ENCODE assay signal across 13 cellular contexts in genomic region chr19:7633619-7634018, GRCh38. TPM values are rescaled to one million over a fixed set of nuclear protein-coding genes. Genes with fewer than 3 reads are reported as not detected.
DNase-seq lines count a peak whose midpoint lies in the region; ATAC-seq and TF ChIP-seq lines count a peak whose summit lies in the region.
"Had no signal": no experiment of that assay in that cellular context is flagged by ENCODE, and none has a peak within 500 bp of the region (broad histone marks: within the 10 kb centered on the region; RNA-seq: fewer than 3 reads in every experiment).

Gene PCP2 (minus strand): TSS chr19:7633719. CDS start chr19:7633457, 262 bp downstream.

- intact Hi-C loops in CD4-positive, alpha-beta T cell (cut with DNase I, micrococcal nuclease): no loop called here

- ATAC-seq in CD4-positive, alpha-beta T cell (ENCODE audit: poor library complexity): no peak
- ATAC-seq in T-helper 17 cell: no peak

- H3K36me3 ChIP-seq in BLaER1 (peaks cover 17% of the 10 kb centered on the region), neuronal stem cell (replicated peaks in 1 of 2; ENCODE audit: control insufficient read depth in 2 of 2, insufficient read depth in 2 of 2, low read length in 2 of 2) (peaks cover 1 to 3% of the 10 kb centered on the region in 2 donors)
- H3K36me3 ChIP-seq: BE2C had no signal

- POLR2A ChIA-PET in CD4-positive, alpha-beta T cell (lab: Charles Lee): interaction anchor here (1.2 kb wide), 1 partner anchor 24 kb away, joined by 3 read pairs; no protein-coding TSS in a partner anchor

- no peak within 1 kb of the TSS for H2BK120ac ChIP-seq in neuronal stem cell (ENCODE audit: low read depth, low read length)

- H3K27ac ChIP-seq in BLaER1 (no peak within 1 kb of the TSS), neuronal stem cell (replicated peaks; ENCODE audit: low read length) (no peak within 1 kb of the TSS)
- H3K27ac ChIP-seq in CD4-positive, alpha-beta T cell (ENCODE audit: low read depth, low read length): no peak within 1 kb of the TSS

- H4K20me1 ChIP-seq in BLaER1: peaks cover 5% of the 10 kb centered on the region

- TF ChIP-seq CTCF in CD4-positive, alpha-beta T cell (IDR thresholded peaks at IDR 0.05): no peak

- no peaks in the 10 kb centered on the region for H3K9me3 Mint-ChIP-seq in CD4-positive, alpha-beta T cell

- H3K9ac ChIP-seq in BLaER1: no peak within 1 kb of the TSS
- H3K9ac ChIP-seq in neuronal stem cell (ENCODE audit: low read depth, low read length, poor library complexity): peak within 1 kb of the TSS; percentile 21

- H2AK5ac ChIP-seq in neuronal stem cell (ENCODE audit: low read depth, low read length): no peak within 1 kb of the TSS

- H3K23ac ChIP-seq in neuronal stem cell (ENCODE audit: low read depth, low read length, poor library complexity): no peak within 1 kb of the TSS

- peak within 1 kb of the TSS; percentile 97 for H3K4me2 ChIP-seq in BLaER1
- H3K4me2 ChIP-seq in neuronal stem cell (ENCODE audit: insufficient read depth, low read length, poor library complexity, severe bottlenecking): no peak within 1 kb of the TSS

- H3K27ac Mint-ChIP-seq in CD4-positive, alpha-beta T cell: peak within 1 kb of the TSS; percentile 90
- H3K27ac Mint-ChIP-seq in T-helper 17 cell: peak within 1 kb of the TSS; percentile 59

- H3K4me3 ChIP-seq in BLaER1 (no peak within 1 kb of the TSS), neuronal stem cell (ENCODE audit: low read length in 2 of 2) (no peak within 1 kb of the TSS)

- no peaks in the 10 kb centered on the region for H3K27me3 Mint-ChIP-seq in CD4-positive, alpha-beta T cell
- no peaks in the 10 kb centered on the region for H3K27me3 Mint-ChIP-seq in T-helper 17 cell

- H2BK5ac ChIP-seq in neuronal stem cell (ENCODE audit: low read length): peak within 1 kb of the TSS; percentile 13

- no CpG with 5 or more reads among the region's 5 CpGs for WGBS in neuronal stem cell (ENCODE audit: extremely low coverage in 2 of 2, insufficient read length in 2 of 2, insufficient replicate concordance in 1 of 2), 2 donors

- no peak within 1 kb of the TSS for H2BK12ac ChIP-seq in neuronal stem cell (ENCODE audit: low read length)

- H2AFZ ChIP-seq in neuronal stem cell (ENCODE audit: low read length): no peak within 1 kb of the TSS

- no peak within 1 kb of the TSS for H4K8ac ChIP-seq in neuronal stem cell (ENCODE audit: low read depth, low read length)

- H3K4ac ChIP-seq in neuronal stem cell (ENCODE audit: low read length): no peak within 1 kb of the TSS

- H3K4me1 Mint-ChIP-seq in CD4-positive, alpha-beta T cell (ENCODE audit: low read depth): peaks cover 41% of the 10 kb centered on the region
- peaks cover 33% of the 10 kb centered on the region for H3K4me1 Mint-ChIP-seq in T-helper 17 cell

- no peak within 1 kb of the TSS for H2BK15ac ChIP-seq in neuronal stem cell (ENCODE audit: low read length)

- peaks cover 18% of the 10 kb centered on the region for H3K79me1 ChIP-seq in neuronal stem cell (ENCODE audit: low read depth, low read length)

- H3K36me3 Mint-ChIP-seq in CD4-positive, alpha-beta T cell (ENCODE audit: low read depth): peaks cover 35% of the 10 kb centered on the region
- peaks cover 5% of the 10 kb centered on the region for H3K36me3 Mint-ChIP-seq in T-helper 17 cell (ENCODE audit: low read depth)

- peak within 1 kb of the TSS; percentile 71 for H3K14ac ChIP-seq in neuronal stem cell (ENCODE audit: low read length)

- H3K27me3 ChIP-seq in BLaER1 (no peaks in the 10 kb centered on the region), neuronal stem cell (ENCODE audit: control insufficient read depth in 3 of 3, insufficient read depth in 3 of 3, low read depth in 1 of 3, low read length in 3 of 3) (peaks cover 0 to 24% (median 8%) of the 10 kb centered on the region in 3 experiments)
- H3K27me3 ChIP-seq in CD4-positive, alpha-beta T cell (ENCODE audit: control insufficient read depth, insufficient read depth, low read length): no peaks in the 10 kb centered on the region

- no peaks in the 10 kb centered on the region for H3K9me3 ChIP-seq in BLaER1
- no peaks in the 10 kb centered on the region for H3K9me3 ChIP-seq in CD4-positive, alpha-beta T cell (ENCODE audit: control insufficient read depth, low read length)
- H3K9me3 ChIP-seq in T-helper 17 cell (ENCODE audit: control insufficient read depth, low read length, poor library complexity, severe bottlenecking): no peaks in the 10 kb centered on the region
- no peaks in the 10 kb centered on the region for H3K9me3 ChIP-seq in neuronal stem cell (replicated peaks in 1 of 2; ENCODE audit: control insufficient read depth in 2 of 2, insufficient read depth in 1 of 2, low read depth in 1 of 2, low read length in 2 of 2)
- H3K9me3 ChIP-seq: BE2C had no signal

- H3K4me3 Mint-ChIP-seq in CD4-positive, alpha-beta T cell: peak within 1 kb of the TSS; percentile 72
- peak within 1 kb of the TSS; percentile 49 for H3K4me3 Mint-ChIP-seq in T-helper 17 cell

- no peak within 1 kb of the TSS for H3K18ac ChIP-seq in neuronal stem cell (ENCODE audit: low read length)

- DNase-seq in CD4-positive, alpha-beta T cell: no peak
- DNase-seq in T-helper 17 cell: no peak
- no peak for DNase-seq in neuronal stem cell (ENCODE audit: low spot score)
- DNase-seq in H4 (ENCODE audit: low spot score): no peak
- no peak for DNase-seq in NCI-H82 (lab: John Stamatoyannopoulos, UW)
- no peak for DNase-seq in stimulated activated CD4-positive, alpha-beta T cell treated with anti-CD3 and anti-CD28 coated beads, Interleukin-15, amount 100 ng/mL, for 24 hours
- DNase-seq: BE2C, DMS53, GOT3, MV-4-11, NCI-H1436 treated with DMSO at 0.1 percent for 48 hours had no signal

- CTCF ChIA-PET in CD4-positive, alpha-beta T cell (lab: Charles Lee): no interaction called here

- H4K91ac ChIP-seq in neuronal stem cell (ENCODE audit: low read depth, low read length, poor library complexity): no peak within 1 kb of the TSS

- H3K4me1 ChIP-seq in BLaER1: peaks cover 63% of the 10 kb centered on the region
- H3K4me1 ChIP-seq in neuronal stem cell (ENCODE audit: control insufficient read depth in 2 of 2, insufficient read depth in 1 of 2, low read depth in 1 of 2, low read length in 2 of 2): peaks cover 2 to 12% of the 10 kb centered on the region in 2 donors
- H3K4me1 ChIP-seq: BE2C had no signal

RNA-seq across cellular contexts. Expression of gene PCP2, which starts in this region (rescaled TPM):
- 1 to 10 TPM; 1.9 to 2.1 TPM for total RNA-seq in CD4-positive, alpha-beta T cell
- 1 to 10 TPM; 2.0 to 9.1 TPM for total RNA-seq in T-helper 17 cell
- polyA plus RNA-seq in neuronal stem cell (2013, experiment 1 of 2): not detected
- not detected for polyA plus RNA-seq in neuronal stem cell (2013, experiment 2 of 2)
- not detected in 2 replicates for total RNA-seq in H4 (2014; rRNA removed; shearing (Covaris generic))
- total RNA-seq: HT-29 had no signal
